Comparison of ENCODE assay signal across 8 cellular contexts in genomic region chr15:58770857-58771620, GRCh38. TPM values are rescaled to one million over a fixed set of nuclear protein-coding genes. Genes with fewer than 3 reads are reported as not detected.
DNase-seq lines count a peak whose midpoint lies in the region; ATAC-seq and TF ChIP-seq lines count a peak whose summit lies in the region.

Gene MINDY2, plus strand, starts transcription at chr15:58771302. Its CDS starts 94 bp downstream, at chr15:58771396.

- H3K27me3 ChIP-seq in AG04450 (ENCODE audit: control insufficient read depth, insufficient read depth, low read length) (no peaks in the 10 kb centered on the region), breast epithelium (no peaks in the 10 kb centered on the region), skeletal muscle tissue (ENCODE audit: control insufficient read depth in 3 of 3, insufficient read depth in 3 of 3, low read length in 3 of 3) (no peaks in the 10 kb centered on the region)

- H3K4me1 ChIP-seq in breast epithelium (peaks cover 0 to 5% of the 10 kb centered on the region in 2 donors), skeletal muscle tissue (ENCODE audit: control insufficient read depth in 3 of 3, insufficient read depth in 3 of 3, low read length in 3 of 3) (peaks cover 23 to 30% (median 29%) of the 10 kb centered on the region in 3 donors)

- POLR2A ChIA-PET in AG04450 (lab: Yijun Ruan, JAX) = interaction anchor here (0.6 to 2.6 kb wide), 15 partner anchors 12 to 557 kb away, joined by 3 to 75 read pairs (median 4); partner anchors contain the start of gene ADAM10

- H3K9me3 ChIP-seq in AG04450 (ENCODE audit: control insufficient read depth, insufficient read depth, low read length) = no peaks in the 10 kb centered on the region; the same call in 1 of the 2 replicates
- H3K9me3 ChIP-seq in breast epithelium = no peaks in the 10 kb centered on the region
- H3K9me3 ChIP-seq in iPS-18c (ENCODE audit: control insufficient read depth, insufficient read depth, low read length) = no peaks in the 10 kb centered on the region
- no peaks in the 10 kb centered on the region for H3K9me3 ChIP-seq in skeletal muscle tissue (ENCODE audit: control insufficient read depth in 3 of 3, low read length in 3 of 3)

- ATAC-seq in GM18870 (IDR thresholded peaks at IDR 0.05; ENCODE audit: unreplicated experiment) = peak; percentile 79
- ATAC-seq in HG03135 (IDR thresholded peaks at IDR 0.05; ENCODE audit: unreplicated experiment) = peak; percentile 92

- H3K36me3 ChIP-seq in breast epithelium = no peaks in the 10 kb centered on the region
- no peaks in the 10 kb centered on the region for H3K36me3 ChIP-seq in skeletal muscle tissue (ENCODE audit: control insufficient read depth in 3 of 3, insufficient read depth in 3 of 3, low read length in 3 of 3)

- peak; percentile 40 for TF ChIP-seq POLR2A in breast epithelium (IDR thresholded peaks at IDR 0.05)

- CTCF ChIA-PET in AG04450 (lab: Charles Lee) = interaction anchor here (0.5 to 3.8 kb wide), 25 partner anchors 11 to 559 kb away, joined by 3 to 26 read pairs (median 4); partner anchors contain the start of gene ADAM10

- peak within 1 kb of the TSS; percentile 91 to 94 (median 93) for H3K9ac ChIP-seq in skeletal muscle tissue (ENCODE audit: low read depth in 1 of 3, low read length in 3 of 3)

- TF ChIP-seq CTCF in AG04450 (IDR thresholded peaks at IDR 0.05; ENCODE audit: low read depth, low read length) (peak; percentile 36), VCaP (conservative IDR thresholded peaks at IDR 0.05) (no peak; the same call in 1 of the 2 replicates), breast epithelium (IDR thresholded peaks at IDR 0.05) (peak; percentile 6 to 25 (median 13))

- H3K4me3 ChIP-seq in AG04450 (ENCODE audit: low read depth, low read length) = peak within 1 kb of the TSS; percentile 79
- peak within 1 kb of the TSS; percentile 83 to 99 (median 93) for H3K4me3 ChIP-seq in breast epithelium
- peak within 1 kb of the TSS; percentile 97 for H3K4me3 ChIP-seq in iPS-18c (ENCODE audit: insufficient read depth, low read depth, low read length)
- peak within 1 kb of the TSS; percentile 86 to 93 (median 92) for H3K4me3 ChIP-seq in skeletal muscle tissue (ENCODE audit: low read length in 3 of 3)

- DNase-seq in AG04450 (ENCODE audit: low read depth, low spot score) = peak; percentile 98
- DNase-seq in NCI-H2196 treated with DMSO at 0.1 percent for 48 hours (lab: John Stamatoyannopoulos, UW; ENCODE audit: unreplicated experiment) = peak; percentile 84
- peak; percentile 97 for DNase-seq in breast epithelium (ENCODE audit: low spot score in 2 of 2)

- intact Hi-C loops in breast epithelium (cut with DNase I; ENCODE audit: low total_unique reads) = no loop called here

- peak within 1 kb of the TSS; percentile 97 for H3K27ac ChIP-seq in AG04450 (ENCODE audit: low read depth, low read length)
- H3K27ac ChIP-seq in VCaP = peak within 1 kb of the TSS; percentile 89
- H3K27ac ChIP-seq in breast epithelium = peak within 1 kb of the TSS; percentile 97 to 99
- peak within 1 kb of the TSS; percentile 96 for H3K27ac ChIP-seq in skeletal muscle tissue (ENCODE audit: low read depth, low read length)

RNA-seq across cellular contexts. Expression of gene MINDY2, which starts in this region (rescaled TPM):
- 11.0 and 17.5 TPM in 2 replicates for polyA plus RNA-seq in AG04450 (2011; rRNA removed)
- 20.4 and 29.6 TPM in 2 replicates for polyA minus RNA-seq in AG04450 (2011; rRNA and poly(A)+ RNA removed)
- total RNA-seq in breast epithelium (10 to 100 TPM; 11.8 to 22.5 (median 17.7) TPM), skeletal muscle tissue (9.4 TPM)

Comparison
In these comparisons a context has a peak if more than half of its experiments do, and no peak if none do; other contexts are left out.
1. Peak in every context shown above with its lines: DNase-seq, ATAC-seq, H3K4me3 ChIP-seq and H3K27ac ChIP-seq.